ENCODE assay signal across 30 cellular contexts in the genomic region with DNA sequence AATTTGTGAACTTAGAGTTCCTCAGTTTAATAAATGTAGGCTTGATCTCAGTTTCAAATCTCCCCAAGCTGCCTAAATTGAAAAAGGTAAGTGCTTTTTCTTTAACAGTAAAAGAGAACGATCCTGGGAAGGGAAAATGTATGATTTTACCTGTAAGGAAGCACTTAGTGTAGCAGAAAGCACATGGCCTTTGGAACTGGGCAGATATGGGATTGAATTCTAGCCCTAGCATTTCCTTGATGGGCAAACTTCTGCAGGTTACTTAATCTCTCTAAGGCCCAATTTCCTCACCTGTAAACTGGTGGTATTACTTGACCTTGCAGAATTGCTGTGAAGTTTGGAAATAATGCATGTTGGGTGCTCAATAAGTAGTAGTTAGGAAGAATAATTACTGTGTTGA. TPM values are rescaled to one million over a fixed set of nuclear protein-coding genes. Genes with fewer than 3 reads are reported as not detected.
"Had no signal": no experiment of that assay in that cellular context is flagged by ENCODE, and none has a peak within 500 bp of the region (broad histone marks: within the 10 kb centered on the region; RNA-seq: fewer than 3 reads in every experiment).

No MANE protein-coding gene starts in this region.

- DNase-seq: activated CD4-positive, alpha-beta T cell treated with anti-CD3 and anti-CD28 coated beads for 36 hours; activated CD4-positive, CD25-positive, alpha-beta regulatory T cell; activated CD8-positive, alpha-beta memory T cell treated with anti-CD3 and anti-CD28 coated beads, Interleukin-2, amount 10 ng/mL, durations not matched to agents 7 days and 5 days; activated gamma-delta T cell; activated naive CD4-positive, alpha-beta T cell treated with anti-CD3 and anti-CD28 coated beads, Interleukin-2, amount 50 U/mL, for 16 hours; activated naive CD8-positive, alpha-beta T cell treated with anti-CD3 and anti-CD28 coated beads, Interleukin-2, amount 10 ng/mL, durations not matched to agents 7 days and 5 days; activated T-cell treated with anti-CD3 and anti-CD28 coated beads, Interleukin-2, amount 50 U/mL, for 4 hours; adrenal gland; anterior cingulate cortex; caudate nucleus; IMR-90; KG1; NCI-H1092; NCI-H1417; NCI-H1694; NCI-H2029; NCI-H345; NCI-H510A; NCI-H526 treated with DMSO at 0.1 percent for 48 hours; NCI-H82; NK-92 treated with Interleukin-12 subunit alpha and Interleukin-12 subunit beta, amount 100 ng/mL, for 24 hours; OCI-M1; RPMI8226; T-cell; T-helper 2 cell; T1000 had no signal

- H3K27me3 ChIP-seq: adrenal gland, breast epithelium had no signal

- H3K9me3 ChIP-seq: adrenal gland, breast epithelium had no signal

- H3K27me3 Mint-ChIP-seq: activated CD4-positive, alpha-beta T cell treated with anti-CD3 and anti-CD28 coated beads for 36 hours; activated CD8-positive, alpha-beta memory T cell treated with anti-CD3 and anti-CD28 coated beads, Interleukin-2, amount 10 ng/mL, durations not matched to agents 7 days and 5 days; activated naive CD8-positive, alpha-beta T cell treated with anti-CD3 and anti-CD28 coated beads, Interleukin-2, amount 10 ng/mL, durations not matched to agents 7 days and 5 days; T-cell had no signal

- H3K27ac Mint-ChIP-seq: activated CD4-positive, alpha-beta T cell treated with anti-CD3 and anti-CD28 coated beads for 36 hours had no signal

- H3K4me1 ChIP-seq: breast epithelium had no signal

- H3K4me3 ChIP-seq: adrenal gland, breast epithelium, SK-N-MC had no signal

- H3K9me3 Mint-ChIP-seq: activated naive CD8-positive, alpha-beta T cell treated with anti-CD3 and anti-CD28 coated beads, Interleukin-2, amount 10 ng/mL, durations not matched to agents 7 days and 5 days; activated T-cell treated with anti-CD3 and anti-CD28 coated beads, Interleukin-2, amount 50 U/mL, for 4 hours; T-cell had no signal

- H3K36me3 ChIP-seq: breast epithelium had no signal

- H3K4me3 Mint-ChIP-seq: activated CD4-positive, alpha-beta T cell treated with anti-CD3 and anti-CD28 coated beads for 36 hours; activated CD8-positive, alpha-beta memory T cell treated with anti-CD3 and anti-CD28 coated beads, Interleukin-2, amount 10 ng/mL, durations not matched to agents 7 days and 5 days; activated naive CD8-positive, alpha-beta T cell treated with anti-CD3 and anti-CD28 coated beads, Interleukin-2, amount 10 ng/mL, durations not matched to agents 7 days and 5 days; activated T-cell treated with anti-CD3 and anti-CD28 coated beads, Interleukin-2, amount 50 U/mL, for 4 hours had no signal

- H3K27ac ChIP-seq: adrenal gland, breast epithelium, SK-N-MC, VCaP had no signal

RNA-seq across cellular contexts. Expression of gene HEMGN, which starts 56.7 kb away (rescaled TPM):
- total RNA-seq: breast epithelium, IMR-90, MCF 10A had no signal
- polyA plus RNA-seq: adrenal gland, IMR-90 had no signal
